ENCODE assay signal across 26 cellular contexts in genomic region chr7:70632400-70632799, GRCh38.
"Had no signal": no experiment of that assay in that cellular context is flagged by ENCODE, and none has a peak within 500 bp of the region (broad histone marks: within the 10 kb centered on the region; RNA-seq: fewer than 3 reads in every experiment).

No MANE protein-coding gene starts in this region.

- H3K4me1 Mint-ChIP-seq: activated CD4-positive, alpha-beta memory T cell treated with anti-CD3 and anti-CD28 coated beads, Interleukin-2, amount 10 ng/mL, durations not matched to agents 7 days and 5 days; activated naive CD4-positive, alpha-beta T cell treated with anti-CD3 and anti-CD28 coated beads, Interleukin-2, amount 10 ng/mL, durations not matched to agents 7 days and 5 days had no signal

- H3K4me3 ChIP-seq: adrenal gland, breast epithelium had no signal

- H3K9me3 ChIP-seq: adrenal gland, breast epithelium had no signal

- ATAC-seq: activated CD4-positive, alpha-beta T cell treated with anti-CD3 and anti-CD28 coated beads for 36 hours; T-cell had no signal

- H3K9me3 Mint-ChIP-seq: activated CD4-positive, alpha-beta memory T cell treated with anti-CD3 and anti-CD28 coated beads, Interleukin-2, amount 10 ng/mL, durations not matched to agents 7 days and 5 days; activated naive CD8-positive, alpha-beta T cell treated with anti-CD3 and anti-CD28 coated beads, Interleukin-2, amount 10 ng/mL, durations not matched to agents 7 days and 5 days; activated T-helper 2 cell treated with anti-CD3 and anti-CD28 coated beads, Interferon-gamma antibody, Interleukin-2, Interleukin-4, amounts not matched to agents 10 μg/mL and 5 μg/mL and 100 μg/mL, durations not matched to agents 14 hours and 24 hours and 36 hours; T-cell had no signal

- H3K4me3 Mint-ChIP-seq: activated CD4-positive, alpha-beta memory T cell treated with anti-CD3 and anti-CD28 coated beads, Interleukin-2, amount 10 ng/mL, durations not matched to agents 7 days and 5 days; activated CD4-positive, alpha-beta T cell treated with anti-CD3 and anti-CD28 coated beads for 36 hours; activated naive CD4-positive, alpha-beta T cell treated with anti-CD3 and anti-CD28 coated beads, Interleukin-2, amount 10 ng/mL, durations not matched to agents 7 days and 5 days; activated naive CD8-positive, alpha-beta T cell treated with anti-CD3 and anti-CD28 coated beads, Interleukin-2, amount 10 ng/mL, durations not matched to agents 7 days and 5 days; T-cell had no signal

- DNase-seq: activated CD4-positive, alpha-beta memory T cell treated with anti-CD3 and anti-CD28 coated beads, Interleukin-2, amount 10 ng/mL, durations not matched to agents 7 days and 5 days; activated CD4-positive, alpha-beta T cell treated with anti-CD3 and anti-CD28 coated beads for 36 hours; activated CD4-positive, alpha-beta T cell treated with anti-CD3 and anti-CD28 coated beads, Interleukin-2, amount 50 U/mL, for 1 hour; activated CD4-positive, CD25-positive, alpha-beta regulatory T cell; activated gamma-delta T cell treated with Interleukin-2 at 50 U/mL for 16 hours; activated naive CD4-positive, alpha-beta T cell treated with anti-CD3 and anti-CD28 coated beads, Interleukin-2, amount 10 ng/mL, durations not matched to agents 7 days and 5 days; activated naive CD8-positive, alpha-beta T cell treated with anti-CD3 and anti-CD28 coated beads, Interleukin-2, amount 10 ng/mL, durations not matched to agents 7 days and 5 days; activated T-cell treated with anti-CD3 and anti-CD28 coated beads for 4 hours; activated T-cell treated with anti-CD3 and anti-CD28 coated beads, Interleukin-2, amount 50 U/mL, for 48 hours; adrenal gland; anterior cingulate cortex; central memory CD4-positive, alpha-beta T cell; MM.1S; NCI-H1105 treated with DMSO at 0.1 percent for 48 hours; NCI-H1436 treated with DMSO at 0.1 percent for 48 hours; NCI-H1930; NCI-H510A; NCI-H526 treated with DMSO at 0.1 percent for 48 hours; NCI-H82; SIG-M5; T-cell; T-helper 2 cell; T1000 had no signal

- H3K36me3 Mint-ChIP-seq: activated naive CD4-positive, alpha-beta T cell treated with anti-CD3 and anti-CD28 coated beads, Interleukin-2, amount 10 ng/mL, durations not matched to agents 7 days and 5 days; activated naive CD8-positive, alpha-beta T cell treated with anti-CD3 and anti-CD28 coated beads, Interleukin-2, amount 10 ng/mL, durations not matched to agents 7 days and 5 days; T-cell had no signal

- H3K27ac Mint-ChIP-seq: activated CD4-positive, alpha-beta memory T cell treated with anti-CD3 and anti-CD28 coated beads, Interleukin-2, amount 10 ng/mL, durations not matched to agents 7 days and 5 days; activated CD4-positive, alpha-beta T cell treated with anti-CD3 and anti-CD28 coated beads for 36 hours; activated naive CD4-positive, alpha-beta T cell treated with anti-CD3 and anti-CD28 coated beads, Interleukin-2, amount 10 ng/mL, durations not matched to agents 7 days and 5 days; activated naive CD8-positive, alpha-beta T cell treated with anti-CD3 and anti-CD28 coated beads, Interleukin-2, amount 10 ng/mL, durations not matched to agents 7 days and 5 days; activated T-helper 2 cell treated with anti-CD3 and anti-CD28 coated beads, Interferon-gamma antibody, Interleukin-2, Interleukin-4, amounts not matched to agents 10 μg/mL and 5 μg/mL and 100 μg/mL, durations not matched to agents 14 hours and 24 hours and 36 hours; T-cell had no signal

- H3K27me3 ChIP-seq: adrenal gland, breast epithelium had no signal

- FAIRE-seq: TTC549 had no signal

- H3K27ac ChIP-seq: adrenal gland, breast epithelium had no signal

- H3K27me3 Mint-ChIP-seq: activated CD4-positive, alpha-beta memory T cell treated with anti-CD3 and anti-CD28 coated beads, Interleukin-2, amount 10 ng/mL, durations not matched to agents 7 days and 5 days; activated naive CD4-positive, alpha-beta T cell treated with anti-CD3 and anti-CD28 coated beads, Interleukin-2, amount 10 ng/mL, durations not matched to agents 7 days and 5 days; activated naive CD8-positive, alpha-beta T cell treated with anti-CD3 and anti-CD28 coated beads, Interleukin-2, amount 10 ng/mL, durations not matched to agents 7 days and 5 days had no signal

- H3K4me1 ChIP-seq: adrenal gland, breast epithelium had no signal

- H3K36me3 ChIP-seq: adrenal gland, breast epithelium had no signal
